13 cellular contexts compared by ENCODE assay signal in the genomic region with DNA sequence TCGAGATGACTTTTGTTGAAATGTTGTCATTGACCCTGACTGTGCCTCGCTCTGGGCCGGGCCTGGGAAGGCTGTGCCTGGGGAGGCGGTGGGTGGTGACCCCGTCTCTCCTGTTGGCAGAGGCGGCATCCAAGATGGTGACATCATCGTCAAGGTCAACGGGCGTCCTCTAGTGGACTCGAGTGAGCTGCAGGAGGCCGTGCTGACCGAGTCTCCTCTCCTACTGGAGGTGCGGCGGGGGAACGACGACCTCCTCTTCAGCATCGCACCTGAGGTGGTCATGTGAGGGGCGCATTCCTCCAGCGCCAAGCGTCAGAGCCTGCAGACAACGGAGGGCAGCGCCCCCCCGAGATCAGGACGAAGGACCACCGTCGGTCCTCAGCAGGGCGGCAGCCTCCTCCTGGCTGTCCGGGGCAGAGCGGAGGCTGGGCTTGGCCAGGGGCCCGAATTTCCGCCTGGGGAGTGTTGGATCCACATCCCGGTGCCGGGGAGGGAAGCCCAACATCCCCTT. TPM values are rescaled to one million over a fixed set of nuclear protein-coding genes. Genes with fewer than 3 reads are reported as not detected.
DNase-seq lines count a peak whose midpoint lies in the region; TF ChIP-seq lines count a peak whose summit lies in the region.
"Had no signal": no experiment of that assay in that cellular context is flagged by ENCODE, and none has a peak within 500 bp of the region (broad histone marks: within the 10 kb centered on the region; RNA-seq: fewer than 3 reads in every experiment).

No MANE protein-coding gene starts in this region.

- no peak overlapping the region for H3K4me3 ChIP-seq in right atrium auricular region
- no peak overlapping the region for H3K4me3 ChIP-seq in spleen

- H3K23ac ChIP-seq in H9 (ENCODE audit: insufficient read length, low read depth, low read length), result no peak overlapping the region

- POLR2A ChIA-PET in activated CD4-positive, alpha-beta memory T cell treated with anti-CD3 and anti-CD28 coated beads for 36 hours (lab: Charles Lee), result no interaction called here

- H2BK12ac ChIP-seq in H9 (ENCODE audit: insufficient read length, low read depth, low read length), result no peak overlapping the region

- TF ChIP-seq CTCF in H9 (conservative IDR thresholded peaks at IDR 0.05) (no peak; the same call in 2 of the 3 replicates), chondrocyte (IDR thresholded peaks at IDR 0.05) (no peak), right atrium auricular region (IDR thresholded peaks at IDR 0.05) (peak in 1 of 2 donors; percentile 50), spleen (IDR thresholded peaks at IDR 0.05 in 8 of 11, conservative IDR thresholded peaks at IDR 0.05 in 3 of 11) (no peak)

- no peak overlapping the region for H4K8ac ChIP-seq in H9 (replicated peaks; ENCODE audit: insufficient read length, low read depth, low read length)

- TF ChIP-seq POLR2A in spleen (IDR thresholded peaks at IDR 0.05), result no peak

- H2BK15ac ChIP-seq in H9 (ENCODE audit: low read depth, low read length), result no peak overlapping the region

- H2BK20ac ChIP-seq in H9 (ENCODE audit: low read depth, low read length, poor library complexity, severe bottlenecking), result no peak overlapping the region

- no peak overlapping the region for H3K4me3 Mint-ChIP-seq in H9
- no peak overlapping the region for H3K4me3 Mint-ChIP-seq in chondrocyte (ENCODE audit: unreplicated experiment)
- H3K4me3 Mint-ChIP-seq in T-helper 2 cell treated with Interferon-gamma antibody and Interleukin-4, amounts not matched to agents 5 μg/mL and 100 μg/mL, for 36 hours, result no peak overlapping the region
- no peak overlapping the region for H3K4me3 Mint-ChIP-seq in activated CD4-positive, alpha-beta memory T cell treated with anti-CD3 and anti-CD28 coated beads for 36 hours
- H3K4me3 Mint-ChIP-seq: naive thymus-derived CD8-positive, alpha-beta T cell had no signal

- no peak overlapping the region for H4K5ac ChIP-seq in H9 (ENCODE audit: insufficient read length, low read depth, low read length)

- WGBS in H9 (ENCODE audit: extremely low coverage, insufficient read length, low lambda C conversion rate), result no CpG with 5 or more reads among the region's 33 CpGs
- 70 to 91% (median 86%) methylated on average over 10 to 33 of the region's 33 CpGs for WGBS in spleen, 5 donors

- H3K4me1 Mint-ChIP-seq in H9 (peaks cover 4 to 9% of the 10 kb centered on the region in 2 experiments), chondrocyte (ENCODE audit: low read depth) (peaks cover 17% of the 10 kb centered on the region)
- H3K4me1 Mint-ChIP-seq in T-helper 2 cell treated with Interferon-gamma antibody and Interleukin-4, amounts not matched to agents 5 μg/mL and 100 μg/mL, for 36 hours (ENCODE audit: low read depth), result no peaks in the 10 kb centered on the region
- no peaks in the 10 kb centered on the region for H3K4me1 Mint-ChIP-seq in activated CD4-positive, alpha-beta memory T cell treated with anti-CD3 and anti-CD28 coated beads for 36 hours (ENCODE audit: low read depth)
- H3K4me1 Mint-ChIP-seq: naive thymus-derived CD8-positive, alpha-beta T cell had no signal

- no peaks in the 10 kb centered on the region; a peak in 2 of 5 replicates for H3K9me3 Mint-ChIP-seq in H9
- H3K9me3 Mint-ChIP-seq in chondrocyte (ENCODE audit: low read depth), result peaks cover 11% of the 10 kb centered on the region
- no peaks in the 10 kb centered on the region for H3K9me3 Mint-ChIP-seq in T-helper 2 cell treated with Interferon-gamma antibody and Interleukin-4, amounts not matched to agents 5 μg/mL and 100 μg/mL, for 36 hours
- peaks cover 4% of the 10 kb centered on the region for H3K9me3 Mint-ChIP-seq in activated CD4-positive, alpha-beta memory T cell treated with anti-CD3 and anti-CD28 coated beads for 36 hours

- H3K27ac Mint-ChIP-seq in H9 (no peak overlapping the region), chondrocyte (ENCODE audit: unreplicated experiment) (no peak overlapping the region)
- H3K27ac Mint-ChIP-seq in T-helper 2 cell treated with Interferon-gamma antibody and Interleukin-4, amounts not matched to agents 5 μg/mL and 100 μg/mL, for 36 hours, result no peak overlapping the region
- no peak overlapping the region for H3K27ac Mint-ChIP-seq in activated CD4-positive, alpha-beta memory T cell treated with anti-CD3 and anti-CD28 coated beads for 36 hours

- H3K9ac ChIP-seq in H9 (ENCODE audit: extremely low read depth, insufficient read length, low read length), result no peak overlapping the region

- H4K91ac ChIP-seq in H9 (ENCODE audit: insufficient read length, low read depth, low read length), result no peak overlapping the region

- H3K4me2 ChIP-seq in H9 (ENCODE audit: insufficient read depth, insufficient read length, low read length), result no peak overlapping the region

- intact Hi-C loops in spleen (cut with DNase I; ENCODE audit: low total_unique reads), result no loop called here
- intact Hi-C loops in activated CD4-positive, alpha-beta memory T cell treated with anti-CD3 and anti-CD28 coated beads for 36 hours (cut with micrococcal nuclease), result no loop called here

- CTCF ChIA-PET in activated CD4-positive, alpha-beta memory T cell treated with anti-CD3 and anti-CD28 coated beads for 36 hours (lab: Charles Lee), result no interaction called here

- H3K79me1 ChIP-seq in H9 (ENCODE audit: insufficient read depth, low read depth, low read length, poor library complexity, severe bottlenecking), result no peaks in the 10 kb centered on the region

- H2BK120ac ChIP-seq in H9 (ENCODE audit: low read depth, low read length, poor library complexity, severe bottlenecking), result no peak overlapping the region

- no peaks in the 10 kb centered on the region for H3K36me3 ChIP-seq in right atrium auricular region
- H3K36me3 ChIP-seq in spleen, result peaks cover 0 to 3% (median 0%) of the 10 kb centered on the region in 6 donors

- no peaks in the 10 kb centered on the region for H4K20me1 ChIP-seq in H9 (ENCODE audit: control insufficient read depth, insufficient read depth, insufficient read length)

- H2BK5ac ChIP-seq in H9 (ENCODE audit: insufficient read length, low read length), result no peak overlapping the region

- H3K18ac ChIP-seq in H9 (ENCODE audit: insufficient read length, low read depth, low read length), result no peak overlapping the region

- no peaks in the 10 kb centered on the region for H3K23me2 ChIP-seq in H9 (ENCODE audit: insufficient read length, low read depth, low read length, poor library complexity, severe bottlenecking)

- H3K4ac ChIP-seq in H9 (ENCODE audit: low read depth, low read length), result no peak overlapping the region

- H2AK5ac ChIP-seq in H9 (ENCODE audit: insufficient read length, low read length), result no peak overlapping the region

- no peaks in the 10 kb centered on the region for H3K27me3 ChIP-seq in H9 (ENCODE audit: insufficient read depth, low read length)
- no peaks in the 10 kb centered on the region for H3K27me3 ChIP-seq in right atrium auricular region
- H3K27me3 ChIP-seq in spleen (replicated peaks in 1 of 7), result peaks cover 0 to 52% (median 0%) of the 10 kb centered on the region in 7 donors

- no peak overlapping the region for H3T11ph ChIP-seq in H9 (ENCODE audit: low read length)

- H3K56ac ChIP-seq in H9 (ENCODE audit: insufficient read length, low read depth, low read length), result no peak overlapping the region

- peak; percentile 46 for DNase-seq in H9
- peak; percentile 94 for DNase-seq in chondrocyte (ENCODE audit: low spot score)
- DNase-seq in right atrium auricular region (ENCODE audit: low spot score), result peak; percentile 84
- peak; percentile 72 for DNase-seq in spleen
- DNase-seq in T-helper 2 cell treated with Interferon-gamma antibody and Interleukin-4, amounts not matched to agents 5 μg/mL and 100 μg/mL, for 36 hours (ENCODE audit: low spot score), result no peak
- DNase-seq in activated CD4-positive, alpha-beta memory T cell treated with anti-CD3 and anti-CD28 coated beads for 36 hours, result no peak
- no peak for DNase-seq in AG20443 (ENCODE audit: low spot score)
- no peak for DNase-seq in NCI-H345 (lab: John Stamatoyannopoulos, UW)
- DNase-seq: activated CD4-positive, alpha-beta T cell treated with anti-CD3 and anti-CD28 coated beads, Interleukin-2, amount 50 U/mL, for 4 hours; foreskin keratinocyte; NCI-H2081; substantia nigra had no signal

- H3K9me3 ChIP-seq in H9 (ENCODE audit: control insufficient read depth, low read depth, low read length) (no peaks in the 10 kb centered on the region), right atrium auricular region (no peaks in the 10 kb centered on the region), spleen (no peaks in the 10 kb centered on the region)

- H3K79me2 ChIP-seq in H9 (ENCODE audit: insufficient read depth, low read length), result no peaks in the 10 kb centered on the region

- H3K27me3 Mint-ChIP-seq in H9 (ENCODE audit: low read depth) (peaks cover 17% of the 10 kb centered on the region), chondrocyte (ENCODE audit: low read depth) (peaks cover 5% of the 10 kb centered on the region)
- H3K27me3 Mint-ChIP-seq in T-helper 2 cell treated with Interferon-gamma antibody and Interleukin-4, amounts not matched to agents 5 μg/mL and 100 μg/mL, for 36 hours (ENCODE audit: low read depth), result no peaks in the 10 kb centered on the region
- H3K27me3 Mint-ChIP-seq in activated CD4-positive, alpha-beta memory T cell treated with anti-CD3 and anti-CD28 coated beads for 36 hours, result no peaks in the 10 kb centered on the region

- no peaks in the 10 kb centered on the region for H3K36me3 Mint-ChIP-seq in H9 (ENCODE audit: insufficient read depth in 1 of 3, low read depth in 3 of 3)
- H3K36me3 Mint-ChIP-seq in chondrocyte (ENCODE audit: low read depth), result peaks cover 6% of the 10 kb centered on the region
- no peaks in the 10 kb centered on the region for H3K36me3 Mint-ChIP-seq in T-helper 2 cell treated with Interferon-gamma antibody and Interleukin-4, amounts not matched to agents 5 μg/mL and 100 μg/mL, for 36 hours (ENCODE audit: low read depth)
- H3K36me3 Mint-ChIP-seq in activated CD4-positive, alpha-beta memory T cell treated with anti-CD3 and anti-CD28 coated beads for 36 hours, result no peaks in the 10 kb centered on the region

- no peak overlapping the region for H3K14ac ChIP-seq in H9 (ENCODE audit: insufficient read depth, low read length)

- no peaks in the 10 kb centered on the region for H3K4me1 ChIP-seq in H9 (ENCODE audit: insufficient read depth, low read length)
- peaks cover 0 to 37% of the 10 kb centered on the region in 2 donors for H3K4me1 ChIP-seq in right atrium auricular region
- H3K4me1 ChIP-seq in spleen, result peaks cover 0 to 7% (median 0%) of the 10 kb centered on the region in 6 donors
- H3K4me1 ChIP-seq: foreskin keratinocyte had no signal

- H2AFZ ChIP-seq in H9 (ENCODE audit: low read length), result no peak overlapping the region

- H3K27ac ChIP-seq in H9 (ENCODE audit: insufficient read length, low read depth, low read length) (no peak overlapping the region), right atrium auricular region (peak overlapping the region; percentile 3 to 27), spleen (no peak overlapping the region)
- H3K27ac ChIP-seq: foreskin keratinocyte had no signal

RNA-seq across cellular contexts. Expression of a gene that starts 36.4 kb away (rescaled TPM):
- total RNA-seq in H9 (2021) (2.9 and 3.0 TPM in 2 replicates), chondrocyte (0.68 to 4.8 TPM (median 3.5 TPM) in 3 replicates), right atrium auricular region (100 to 1,000 TPM in 1 of 2 donors, 10 to 100 TPM in 1; 33.8 to 124 TPM), spleen (1 to 10 TPM; 1.2 to 5.5 (median 3.1) TPM)
- polyA plus RNA-seq in spleen, result 1 to 10 TPM in 2 of 3 donors, under 1 TPM in 1; 0.26 to 2.5 (median 1.9) TPM
- total RNA-seq in activated CD4-positive, alpha-beta memory T cell treated with anti-CD3 and anti-CD28 coated beads for 36 hours, result not detected
- total RNA-seq: foreskin keratinocyte; naive thymus-derived CD8-positive, alpha-beta T cell had no signal
- polyA plus RNA-seq: foreskin keratinocyte; naive thymus-derived CD8-positive, alpha-beta T cell had no signal

Comparison
In these comparisons a context has a peak if more than half of its experiments do, and no peak if none do; other contexts are left out.
1. DNase-seq: peak in H9 (single experiment), chondrocyte (single experiment), right atrium auricular region (single experiment) and spleen (single experiment); none in T-helper 2 cell treated with Interferon-gamma antibody and Interleukin-4, amounts not matched to agents 5 μg/mL and 100 μg/mL, for 36 hours (single experiment), activated CD4-positive, alpha-beta memory T cell treated with anti-CD3 and anti-CD28 coated beads for 36 hours (single experiment), AG20443 (single experiment) and NCI-H345 (single experiment).
2. H3K27ac ChIP-seq: peak in right atrium auricular region (2 of 2); none in H9 (single experiment) and spleen (0 of 8).